13 cellular contexts compared by ENCODE assay signal in the genomic region with DNA sequence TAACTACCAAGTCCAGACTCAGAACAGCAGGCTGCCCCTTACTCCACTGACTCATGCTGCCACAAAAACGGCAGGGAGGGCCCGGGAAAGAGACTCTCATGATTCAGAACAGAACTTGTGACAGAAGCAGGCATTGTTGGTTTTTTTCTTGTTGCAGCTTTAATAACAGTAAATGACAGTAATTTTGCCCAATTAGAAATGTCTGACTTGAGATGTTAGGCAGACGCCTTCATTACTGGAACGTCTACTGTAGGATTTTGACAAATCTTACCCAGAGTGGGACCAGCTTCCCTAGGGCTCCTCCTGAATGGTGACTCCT.
DNase-seq lines count a peak whose midpoint lies in the region; ATAC-seq and TF ChIP-seq lines count a peak whose summit lies in the region.
"Had no signal": no experiment of that assay in that cellular context is flagged by ENCODE, and none has a peak within 500 bp of the region (broad histone marks: within the 10 kb centered on the region; RNA-seq: fewer than 3 reads in every experiment).

No MANE protein-coding gene starts in this region.

- H3K36me3 ChIP-seq in kidney epithelial cell (ENCODE audit: control insufficient read depth, insufficient read depth, low read length) (no peaks in the 10 kb centered on the region), uterus (no peaks in the 10 kb centered on the region)

- H3K9me3 ChIP-seq in uterus = no peaks in the 10 kb centered on the region

- in situ Hi-C loops in astrocyte of the spinal cord (cut with HindIII; ENCODE audit: low sequenced_read_pairs) = no loop called here

- TF ChIP-seq CTCF in astrocyte of the spinal cord (IDR thresholded peaks at IDR 0.05; ENCODE audit: low read depth, low read length) (no peak), kidney epithelial cell (IDR thresholded peaks at IDR 0.05; ENCODE audit: insufficient read depth, low read length, poor library complexity, severe bottlenecking) (no peak), uterus (IDR thresholded peaks at IDR 0.05) (no peak)

- TF ChIP-seq POLR2A in uterus (IDR thresholded peaks at IDR 0.05) = no peak

- H3K27me3 ChIP-seq in kidney epithelial cell (ENCODE audit: control insufficient read depth, insufficient read depth, low read length) = no peaks in the 10 kb centered on the region
- H3K27me3 ChIP-seq in uterus = no peaks in the 10 kb centered on the region

- peak overlapping the region in 1 of 2 donors; percentile 44 for H3K27ac ChIP-seq in uterus
- H3K27ac ChIP-seq: 22Rv1 had no signal

- intact Hi-C loops in uterus (cut with DNase I; ENCODE audit: low total_unique reads) = no loop called here

- H3K4me1 ChIP-seq in uterus = no peaks in the 10 kb centered on the region

- no peak for ATAC-seq in HG02973 (IDR thresholded peaks at IDR 0.05; ENCODE audit: unreplicated experiment)
- ATAC-seq: GM12878 had no signal

- DNase-seq in DMS79 treated with DMSO at 0.1 percent for 48 hours (lab: John Stamatoyannopoulos, UW) (peak; percentile 49), DMS79 (lab: John Stamatoyannopoulos, UW) (no peak), astrocyte of the spinal cord (ENCODE audit: low read depth, low spot score) (peak; percentile 97), kidney epithelial cell (ENCODE audit: low read depth) (peak; percentile 89), uterus (peak; percentile 18 to 39), NCI-H1105 (lab: John Stamatoyannopoulos, UW) (no peak)
- no peak for DNase-seq in activated CD4-positive, alpha-beta T cell treated with anti-CD3 and anti-CD28 coated beads for 1 hour
- DNase-seq: effector CD4-positive, alpha-beta T cell; RPMI8226; stimulated activated CD4-positive, alpha-beta T cell treated with anti-CD3 and anti-CD28 coated beads, Interleukin-4, amount 100 ng/mL, for 24 hours had no signal

- H3K4me3 ChIP-seq in astrocyte of the spinal cord (ENCODE audit: low read depth, low read length) (no peak overlapping the region), kidney epithelial cell (ENCODE audit: low read depth, low read length) (no peak overlapping the region), uterus (no peak overlapping the region)
- H3K4me3 ChIP-seq: GM12878 had no signal

Comparison
In these comparisons a context has a peak if more than half of its experiments do, and no peak if none do; other contexts are left out.
1. DNase-seq: peak in DMS79 treated with DMSO at 0.1 percent for 48 hours (single experiment), astrocyte of the spinal cord (single experiment), kidney epithelial cell (single experiment) and uterus (2 of 2); none in DMS79 (single experiment), NCI-H1105 (single experiment) and activated CD4-positive, alpha-beta T cell treated with anti-CD3 and anti-CD28 coated beads for 1 hour (single experiment).